2 cellular contexts compared by ENCODE assay signal in genomic region chr11:4480577-4481539, GRCh38.
TF ChIP-seq lines count a peak whose summit lies in the region.

No MANE protein-coding gene starts in this region.

TF ChIP-seq in HEK293, 187 proteins besides CTCF, POLR2A, EP300 and RAD21 (continued from another document):
- TF ChIP-seq PRDM10 (tag by site-specific recombination; IDR thresholded peaks at IDR 0.05): peak; percentile 67

TF ChIP-seq in K562, 482 proteins besides CTCF, POLR2A, EP300 and RAD21 (continued from another document and continues in another):
- TF ChIP-seq RERE (CRISPR knock-in tag; IDR thresholded peaks at IDR 0.05; ENCODE audit: borderline replicate concordance): no peak
- TF ChIP-seq, protein P1, sequence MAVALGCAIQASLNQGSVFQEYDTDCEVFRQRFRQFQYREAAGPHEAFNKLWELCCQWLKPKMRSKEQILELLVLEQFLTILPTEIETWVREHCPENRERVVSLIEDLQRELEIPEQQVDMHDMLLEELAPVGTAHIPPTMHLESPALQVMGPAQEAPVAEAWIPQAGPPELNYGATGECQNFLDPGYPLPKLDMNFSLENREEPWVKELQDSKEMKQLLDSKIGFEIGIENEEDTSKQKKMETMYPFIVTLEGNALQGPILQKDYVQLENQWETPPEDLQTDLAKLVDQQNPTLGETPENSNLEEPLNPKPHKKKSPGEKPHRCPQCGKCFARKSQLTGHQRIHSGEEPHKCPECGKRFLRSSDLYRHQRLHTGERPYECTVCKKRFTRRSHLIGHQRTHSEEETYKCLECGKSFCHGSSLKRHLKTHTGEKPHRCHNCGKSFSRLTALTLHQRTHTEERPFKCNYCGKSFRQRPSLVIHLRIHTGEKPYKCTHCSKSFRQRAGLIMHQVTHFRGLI (CRISPR knock-in tag; IDR thresholded peaks at IDR 0.05): no peak
- TF ChIP-seq HMGXB4 (CRISPR knock-in tag; IDR thresholded peaks at IDR 0.05): no peak
- no peak for TF ChIP-seq BRD4 (IDR thresholded peaks at IDR 0.05)
- TF ChIP-seq CCAR2 (IDR thresholded peaks at IDR 0.05; ENCODE audit: low read depth, low read length): no peak
- TF ChIP-seq SMAD3 (CRISPR knock-in tag; conservative IDR thresholded peaks at IDR 0.05): no peak
- TF ChIP-seq ZFP1 (CRISPR knock-in tag; IDR thresholded peaks at IDR 0.05): no peak
- no peak for TF ChIP-seq ZBTB5 (IDR thresholded peaks at IDR 0.05)
- no peak for TF ChIP-seq STAT5A (IDR thresholded peaks at IDR 0.05; ENCODE audit: borderline replicate concordance, low read length)
- TF ChIP-seq SREBF2 (CRISPR knock-in tag; IDR thresholded peaks at IDR 0.05): no peak
- no peak for TF ChIP-seq ZNF780A (CRISPR knock-in tag; IDR thresholded peaks at IDR 0.05)
- 0 out of 2 replicates have a peak, but pooled peaks have one; percentile 10 for TF ChIP-seq MAFG (tag; conservative IDR thresholded peaks at IDR 0.05)
- no peak for TF ChIP-seq NEUROD1 (IDR thresholded peaks at IDR 0.05; ENCODE audit: borderline replicate concordance, low read depth, low read length, partially characterized antibody)
- TF ChIP-seq EP400 (IDR thresholded peaks at IDR 0.05): no peak
- no peak for TF ChIP-seq PHB (CRISPR knock-in tag; IDR thresholded peaks at IDR 0.05)
- TF ChIP-seq JUND (IDR thresholded peaks at IDR 0.05; ENCODE audit: borderline replicate concordance, low read depth, low read length): peak; percentile 84
- TF ChIP-seq JUND (tag; IDR thresholded peaks at IDR 0.05; ENCODE audit: borderline replicate concordance, low read depth, low read length): peak; percentile 88
- no peak for TF ChIP-seq ZNF717 (CRISPR knock-in tag; IDR thresholded peaks at IDR 0.05)
- TF ChIP-seq ZNF75A (CRISPR knock-in tag; IDR thresholded peaks at IDR 0.05): no peak
- TF ChIP-seq CHD2 (IDR thresholded peaks at IDR 0.05; ENCODE audit: low read depth, low read length): no peak
- no peak for TF ChIP-seq KDM2B (CRISPR knock-in tag; IDR thresholded peaks at IDR 0.05)
- no peak for TF ChIP-seq ZNF830 (CRISPR knock-in tag; IDR thresholded peaks at IDR 0.05)
- TF ChIP-seq ZNF282 (CRISPR knock-in tag; IDR thresholded peaks at IDR 0.05): no peak
- TF ChIP-seq NFXL1 (CRISPR knock-in tag; IDR thresholded peaks at IDR 0.05): no peak
- no peak for TF ChIP-seq FOXJ3 (CRISPR knock-in tag; IDR thresholded peaks at IDR 0.05)
- TF ChIP-seq ILK (tag; IDR thresholded peaks at IDR 0.05; ENCODE audit: borderline replicate concordance, low read depth): no peak
- TF ChIP-seq CREB5 (CRISPR knock-in tag; IDR thresholded peaks at IDR 0.05): no peak
- no peak for TF ChIP-seq MAX (CRISPR knock-in tag; IDR thresholded peaks at IDR 0.05)
- TF ChIP-seq ZNF311 (CRISPR knock-in tag; IDR thresholded peaks at IDR 0.05): no peak
- TF ChIP-seq ZNF589 (CRISPR knock-in tag; IDR thresholded peaks at IDR 0.05; ENCODE audit: low read depth): no peak
- TF ChIP-seq ZNF316 (IDR thresholded peaks at IDR 0.05): 0 out of 2 replicates have a peak, but pooled peaks have one; percentile 18
- TF ChIP-seq NFE2 (IDR thresholded peaks at IDR 0.05; ENCODE audit: low read depth): no peak
- TF ChIP-seq SOX6 (IDR thresholded peaks at IDR 0.05): no peak
- peak; percentile 96 for TF ChIP-seq FOSL1 (tag; conservative IDR thresholded peaks at IDR 0.05)
- no peak for TF ChIP-seq DMBX1 (CRISPR knock-in tag; IDR thresholded peaks at IDR 0.05; ENCODE audit: borderline replicate concordance)
- no peak for TF ChIP-seq ZBTB43 (CRISPR knock-in tag; IDR thresholded peaks at IDR 0.05)
- TF ChIP-seq, protein P2, sequence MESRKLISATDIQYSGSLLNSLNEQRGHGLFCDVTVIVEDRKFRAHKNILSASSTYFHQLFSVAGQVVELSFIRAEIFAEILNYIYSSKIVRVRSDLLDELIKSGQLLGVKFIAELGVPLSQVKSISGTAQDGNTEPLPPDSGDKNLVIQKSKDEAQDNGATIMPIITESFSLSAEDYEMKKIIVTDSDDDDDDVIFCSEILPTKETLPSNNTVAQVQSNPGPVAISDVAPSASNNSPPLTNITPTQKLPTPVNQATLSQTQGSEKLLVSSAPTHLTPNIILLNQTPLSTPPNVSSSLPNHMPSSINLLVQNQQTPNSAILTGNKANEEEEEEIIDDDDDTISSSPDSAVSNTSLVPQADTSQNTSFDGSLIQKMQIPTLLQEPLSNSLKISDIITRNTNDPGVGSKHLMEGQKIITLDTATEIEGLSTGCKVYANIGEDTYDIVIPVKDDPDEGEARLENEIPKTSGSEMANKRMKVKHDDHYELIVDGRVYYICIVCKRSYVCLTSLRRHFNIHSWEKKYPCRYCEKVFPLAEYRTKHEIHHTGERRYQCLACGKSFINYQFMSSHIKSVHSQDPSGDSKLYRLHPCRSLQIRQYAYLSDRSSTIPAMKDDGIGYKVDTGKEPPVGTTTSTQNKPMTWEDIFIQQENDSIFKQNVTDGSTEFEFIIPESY (CRISPR knock-in tag; IDR thresholded peaks at IDR 0.05): no peak
- no peak for TF ChIP-seq ZNF165 (CRISPR knock-in tag; IDR thresholded peaks at IDR 0.05; ENCODE audit: borderline replicate concordance)
- no peak for TF ChIP-seq KAT7 (CRISPR knock-in tag; IDR thresholded peaks at IDR 0.05; ENCODE audit: borderline replicate concordance)
- no peak for TF ChIP-seq TCF3 (CRISPR knock-in tag; IDR thresholded peaks at IDR 0.05)
- no peak for TF ChIP-seq SMAD4 (CRISPR knock-in tag; conservative IDR thresholded peaks at IDR 0.05)
- no peak for TF ChIP-seq HSF4 (CRISPR knock-in tag; IDR thresholded peaks at IDR 0.05; ENCODE audit: borderline replicate concordance)
- no peak for TF ChIP-seq PHF21A (IDR thresholded peaks at IDR 0.05; ENCODE audit: borderline replicate concordance, low read depth)
- no peak for TF ChIP-seq NFYB (IDR thresholded peaks at IDR 0.05; ENCODE audit: extremely low read depth, insufficient read length)
- no peak for TF ChIP-seq BRF1 (IDR thresholded peaks at IDR 0.05; ENCODE audit: borderline replicate concordance, extremely low read depth, insufficient read length)
- no peak for TF ChIP-seq CXXC5 (CRISPR knock-in tag; IDR thresholded peaks at IDR 0.05)
- TF ChIP-seq JUN (IDR thresholded peaks at IDR 0.05; ENCODE audit: borderline replicate concordance, low read depth, low read length): no peak
- no peak for TF ChIP-seq JUN (CRISPR knock-in tag; IDR thresholded peaks at IDR 0.05; ENCODE audit: borderline replicate concordance)
- TF ChIP-seq ZNF354B (CRISPR knock-in tag; IDR thresholded peaks at IDR 0.05): no peak
- TF ChIP-seq MYNN (IDR thresholded peaks at IDR 0.05): 0 out of 2 replicates have a peak, but pooled peaks have one; percentile 30
- TF ChIP-seq MYNN (CRISPR knock-in tag; IDR thresholded peaks at IDR 0.05): no peak
- TF ChIP-seq ZEB2 (IDR thresholded peaks at IDR 0.05): no peak
- 0 out of 2 replicates have a peak, but pooled peaks have one; percentile 35 for TF ChIP-seq DPF2 (IDR thresholded peaks at IDR 0.05)
- no peak for TF ChIP-seq MIER1 (IDR thresholded peaks at IDR 0.05; ENCODE audit: low read depth)
- no peak for TF ChIP-seq POLR2G (IDR thresholded peaks at IDR 0.05; ENCODE audit: low read depth, low read length)
- TF ChIP-seq, protein P3, sequence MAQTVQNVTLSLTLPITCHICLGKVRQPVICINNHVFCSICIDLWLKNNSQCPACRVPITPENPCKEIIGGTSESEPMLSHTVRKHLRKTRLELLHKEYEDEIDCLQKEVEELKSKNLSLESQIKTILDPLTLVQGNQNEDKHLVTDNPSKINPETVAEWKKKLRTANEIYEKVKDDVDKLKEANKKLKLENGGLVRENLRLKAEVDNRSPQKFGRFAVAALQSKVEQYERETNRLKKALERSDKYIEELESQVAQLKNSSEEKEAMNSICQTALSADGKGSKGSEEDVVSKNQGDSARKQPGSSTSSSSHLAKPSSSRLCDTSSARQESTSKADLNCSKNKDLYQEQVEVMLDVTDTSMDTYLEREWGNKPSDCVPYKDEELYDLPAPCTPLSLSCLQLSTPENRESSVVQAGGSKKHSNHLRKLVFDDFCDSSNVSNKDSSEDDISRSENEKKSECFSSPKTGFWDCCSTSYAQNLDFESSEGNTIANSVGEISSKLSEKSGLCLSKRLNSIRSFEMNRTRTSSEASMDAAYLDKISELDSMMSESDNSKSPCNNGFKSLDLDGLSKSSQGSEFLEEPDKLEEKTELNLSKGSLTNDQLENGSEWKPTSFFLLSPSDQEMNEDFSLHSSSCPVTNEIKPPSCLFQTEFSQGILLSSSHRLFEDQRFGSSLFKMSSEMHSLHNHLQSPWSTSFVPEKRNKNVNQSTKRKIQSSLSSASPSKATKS (CRISPR knock-in tag; IDR thresholded peaks at IDR 0.05): no peak
- no peak for TF ChIP-seq JUNB (CRISPR knock-in tag; conservative IDR thresholded peaks at IDR 0.05)
